Comparison of ENCODE assay signal across 13 cellular contexts in genomic region chr17:58184308-58184985, GRCh38. TPM values are rescaled to one million over a fixed set of nuclear protein-coding genes. Genes with fewer than 3 reads are reported as not detected.
DNase-seq lines count a peak whose midpoint lies in the region; ATAC-seq, FAIRE-seq and TF ChIP-seq lines count a peak whose summit lies in the region.
"Had no signal": no experiment of that assay in that cellular context is flagged by ENCODE, and none has a peak within 500 bp of the region (broad histone marks: within the 10 kb centered on the region; RNA-seq: fewer than 3 reads in every experiment).

No MANE protein-coding gene starts in this region.

- no peak for TF ChIP-seq RAD21 in A549 (conservative IDR thresholded peaks at IDR 0.05 in 1 of 2, IDR thresholded peaks at IDR 0.05 in 1 of 2)

- no peak for TF ChIP-seq EP300 in A549 (IDR thresholded peaks at IDR 0.05)

- H3K36me3 ChIP-seq in HEK293 (ENCODE audit: control insufficient read depth in 2 of 2, insufficient read depth in 1 of 2, low read length in 2 of 2) (no peaks in the 10 kb centered on the region), right atrium auricular region (no peaks in the 10 kb centered on the region)

- FAIRE-seq in A549 (lab: Jason Lieb, UNC), result no peak

- H3K9me3 ChIP-seq in A549, result no peaks in the 10 kb centered on the region
- H3K9me3 ChIP-seq in HEK293 (ENCODE audit: control insufficient read depth, insufficient read depth, low read depth, low read length), result no peaks in the 10 kb centered on the region
- H3K9me3 ChIP-seq in right atrium auricular region, result no peaks in the 10 kb centered on the region

- no peak for DNase-seq in A549 (ENCODE audit: low read depth in 1 of 2, low spot score in 1 of 2)
- peak; percentile 40 for DNase-seq in RKO (ENCODE audit: low spot score)
- peak; percentile 13 for DNase-seq in fibroblast of gingiva (ENCODE audit: low read depth)
- no peak for DNase-seq in stimulated activated CD4-positive, alpha-beta T cell treated with anti-CD3 and anti-CD28 coated beads, Interleukin-12 subunit alpha, Interleukin-12 subunit beta, amount 100 ng/mL, for 4 hours
- DNase-seq in right atrium auricular region (ENCODE audit: low spot score), result no peak
- DNase-seq: activated CD4-positive, alpha-beta T cell treated with anti-CD3 and anti-CD28 coated beads for 36 hours; activated naive CD4-positive, alpha-beta T cell treated with anti-CD3 and anti-CD28 coated beads, Interleukin-2, amount 50 U/mL, for 16 hours; naive thymus-derived CD4-positive, alpha-beta T cell had no signal

- no peak overlapping the region for H3K27ac ChIP-seq in A549
- H3K27ac ChIP-seq in HEK293 (ENCODE audit: extremely low read depth, low read depth, low read length), result no peak overlapping the region
- H3K27ac ChIP-seq in right atrium auricular region, result no peak overlapping the region
- H3K27ac ChIP-seq: KMS-11 had no signal

- TF ChIP-seq POLR2A in A549 (IDR thresholded peaks at IDR 0.05; ENCODE audit: low read length), result no peak

- TF ChIP-seq CTCF in A549 (IDR thresholded peaks at IDR 0.05) (no peak), HEK293 (tag by site-specific recombination; IDR thresholded peaks at IDR 0.05) (no peak), right atrium auricular region (IDR thresholded peaks at IDR 0.05) (no peak)

- H3K4me1 ChIP-seq in A549, result peaks cover 1% of the 10 kb centered on the region; the same call in 2 of the 3 replicates
- H3K4me1 ChIP-seq in HEK293 (ENCODE audit: control insufficient read depth, insufficient read depth, low read length), result no peaks in the 10 kb centered on the region
- H3K4me1 ChIP-seq in right atrium auricular region, result peaks cover 0 to under 1% of the 10 kb centered on the region in 2 donors

- 48% methylated on average over 10 of the region's 10 CpGs for WGBS in A549 (ENCODE audit: missing lambda C conversion rate)

- ATAC-seq in A549, result peak; percentile 8 to 39; a peak in 3 of 6 replicates
- ATAC-seq in activated CD4-positive, CD25-positive, alpha-beta regulatory T cell treated with anti-CD3 and anti-CD28 coated beads, Interleukin-2, amount 50 U/mL, for 24 hours, result no peak
- no peak for ATAC-seq in HG03342 (IDR thresholded peaks at IDR 0.05; ENCODE audit: unreplicated experiment)
- ATAC-seq: activated CD4-positive, alpha-beta T cell treated with anti-CD3 and anti-CD28 coated beads for 36 hours; stimulated activated effector memory CD8-positive, alpha-beta T cell treated with anti-CD3 and anti-CD28 coated beads, Interleukin-12 subunit alpha, Interleukin-12 subunit beta, amount 100 ng/mL, for 72 hours had no signal

- no peak overlapping the region for H3K4me3 ChIP-seq in A549
- H3K4me3 ChIP-seq in HEK293 (ENCODE audit: low read depth, low read length), result no peak overlapping the region
- no peak overlapping the region for H3K4me3 ChIP-seq in right atrium auricular region

- POLR2A ChIA-PET in A549 (lab: Yijun Ruan, JAX), result no interaction called here
- POLR2A ChIA-PET in HEK293 (lab: Yijun Ruan, JAX), result interaction anchor here (0.7 kb wide), 1 partner anchor 995 kb away, joined by 3 read pairs; no protein-coding TSS in a partner anchor

- CTCF ChIA-PET in A549 (lab: Yijun Ruan, JAX) (interaction anchor here (0.7 to 2.9 kb wide), 6 partner anchors 8 to 108 kb away, joined by 3 to 24 read pairs (median 6); no protein-coding TSS in a partner anchor), HEK293 (lab: Yijun Ruan, JAX) (interaction anchor here (0.6 to 2.1 kb wide), 4 partner anchors 8 to 48 kb away, joined by 3 to 8 read pairs (median 6); no protein-coding TSS in a partner anchor)

- no peaks in the 10 kb centered on the region for H3K27me3 ChIP-seq in right atrium auricular region

- no peak overlapping the region for H3K4me2 ChIP-seq in A549
- H3K4me2 ChIP-seq: KMS-11 had no signal

TF ChIP-seq in A549, 52 proteins besides CTCF, POLR2A, EP300 and RAD21 (continues in another document):
- no peak for TF ChIP-seq REST (IDR thresholded peaks at IDR 0.05)

TF ChIP-seq in HEK293, 187 proteins besides CTCF, POLR2A, EP300 and RAD21:
- 0 out of 2 replicates have a peak, but pooled peaks have one; percentile 11 for TF ChIP-seq MZF1 (tag by site-specific recombination; IDR thresholded peaks at IDR 0.05; ENCODE audit: borderline replicate concordance)
- peak; percentile 51; the same call in 1 of the 2 replicates for TF ChIP-seq ZNF600 (tag by site-specific recombination; IDR thresholded peaks at IDR 0.05)
- TF ChIP-seq ZBTB17 (tag by site-specific recombination; IDR thresholded peaks at IDR 0.05), result 0 out of 2 replicates have a peak, but pooled peaks have one; percentile 13
- TF ChIP-seq ZNF133 (tag by site-specific recombination; IDR thresholded peaks at IDR 0.05), result 0 out of 2 replicates have a peak, but pooled peaks have one; percentile 27
- TF ChIP-seq ZNF449 (tag by site-specific recombination; IDR thresholded peaks at IDR 0.05), result no peak
- TF ChIP-seq SP2 (tag by site-specific recombination; IDR thresholded peaks at IDR 0.05), result peak; percentile 61
- TF ChIP-seq ZNF280D (tag by site-specific recombination; IDR thresholded peaks at IDR 0.05), result no peak
- TF ChIP-seq SCRT2 (tag by site-specific recombination; IDR thresholded peaks at IDR 0.05), result peak; percentile 41; the same call in 1 of the 2 replicates
- peak; percentile 82 for TF ChIP-seq GLIS1 (tag by site-specific recombination; IDR thresholded peaks at IDR 0.05)
- no peak for TF ChIP-seq ZNF140 (tag by site-specific recombination; IDR thresholded peaks at IDR 0.05)

RNA-seq across cellular contexts. Expression of gene EPX, which starts 8.1 kb away (rescaled TPM):
- polyA plus RNA-seq in A549 (2011; rRNA removed), result not detected in 2 replicates
- not detected in 2 replicates for polyA plus RNA-seq in A549 (2012; cell fraction: cytosol; rRNA removed)
- polyA plus RNA-seq in A549 (2012; cell fraction: nucleus; rRNA removed), result not detected in 2 replicates
- polyA plus RNA-seq in A549 (2017; fragmentation: RNase III; extraction: RNeasy Plus Mini Kit Qiagen cat#74134 plus additional on column Dnase treatment), result not detected in 3 replicates
- not detected in 2 replicates for polyA minus RNA-seq in A549 (2011; rRNA and poly(A)+ RNA removed)
- total RNA-seq in right atrium auricular region, result not detected
- total RNA-seq: activated CD4-positive, alpha-beta T cell treated with anti-CD3 and anti-CD28 coated beads for 36 hours; naive thymus-derived CD4-positive, alpha-beta T cell had no signal
- polyA plus RNA-seq: naive thymus-derived CD4-positive, alpha-beta T cell had no signal

RNA-seq across cellular contexts. Expression of gene OR4D2, which starts 17.7 kb away (rescaled TPM):
- polyA plus RNA-seq in A549 (2011; rRNA removed) (not detected in 2 replicates), A549 (2017; fragmentation: RNase III; extraction: RNeasy Plus Mini Kit Qiagen cat#74134 plus additional on column Dnase treatment) (not detected in 3 replicates)
- polyA plus RNA-seq in A549 (2012; cell fraction: cytosol; rRNA removed), result not detected in 2 replicates
- not detected in 2 replicates for polyA plus RNA-seq in A549 (2012; cell fraction: nucleus; rRNA removed)
- not detected in 2 replicates for polyA minus RNA-seq in A549 (2011; rRNA and poly(A)+ RNA removed)
- total RNA-seq in right atrium auricular region, result not detected
- total RNA-seq: activated CD4-positive, alpha-beta T cell treated with anti-CD3 and anti-CD28 coated beads for 36 hours; naive thymus-derived CD4-positive, alpha-beta T cell had no signal
- polyA plus RNA-seq: naive thymus-derived CD4-positive, alpha-beta T cell had no signal

RNA-seq across cellular contexts. Expression of gene MKS1, which starts 34.6 kb away (rescaled TPM):
- polyA plus RNA-seq in A549 (2011; rRNA removed), result 18.6 and 19.0 TPM in 2 replicates
- 12.5 and 12.6 TPM in 2 replicates for polyA plus RNA-seq in A549 (2012; cell fraction: cytosol; rRNA removed)
- 19.2 and 25.7 TPM in 2 replicates for polyA plus RNA-seq in A549 (2012; cell fraction: nucleus; rRNA removed)
- polyA plus RNA-seq in A549 (2017; fragmentation: RNase III; extraction: RNeasy Plus Mini Kit Qiagen cat#74134 plus additional on column Dnase treatment), result 15.8 to 17.3 TPM (median 16.2 TPM) in 3 replicates
- polyA minus RNA-seq in A549 (2011; rRNA and poly(A)+ RNA removed), result 14.3 and 16.4 TPM in 2 replicates
- total RNA-seq in right atrium auricular region, result 1 to 10 TPM; 4.8 to 6.4 TPM

RNA-seq across cellular contexts. Expression of gene OR4D1, which starts 36.3 kb away (rescaled TPM):
- 0.03 and 0.04 TPM in 2 replicates for polyA plus RNA-seq in A549 (2011; rRNA removed)
- polyA plus RNA-seq in A549 (2012; cell fraction: cytosol; rRNA removed), result 0.03 TPM in 2 replicates
- 0.04 TPM in 1 of 2 replicates, not detected in the other for polyA plus RNA-seq in A549 (2012; cell fraction: nucleus; rRNA removed)
- 0.03 TPM in 1 of 3 replicates, not detected in the others for polyA plus RNA-seq in A549 (2017; fragmentation: RNase III; extraction: RNeasy Plus Mini Kit Qiagen cat#74134 plus additional on column Dnase treatment)
- polyA minus RNA-seq in A549 (2011; rRNA and poly(A)+ RNA removed), result not detected in 2 replicates
- total RNA-seq in right atrium auricular region, result not detected

RNA-seq across cellular contexts. Expression of gene LPO, which starts 53.9 kb away (rescaled TPM):
- polyA plus RNA-seq in A549 (2011; rRNA removed) (not detected in 2 replicates), A549 (2017; fragmentation: RNase III; extraction: RNeasy Plus Mini Kit Qiagen cat#74134 plus additional on column Dnase treatment) (not detected in 3 replicates)
- not detected in 2 replicates for polyA plus RNA-seq in A549 (2012; cell fraction: cytosol; rRNA removed)
- polyA plus RNA-seq in A549 (2012; cell fraction: nucleus; rRNA removed), result not detected in 2 replicates
- not detected in 2 replicates for polyA minus RNA-seq in A549 (2011; rRNA and poly(A)+ RNA removed)
- not detected for total RNA-seq in right atrium auricular region
- polyA plus RNA-seq: naive thymus-derived CD4-positive, alpha-beta T cell had no signal

Comparison
In these comparisons a context has a peak if more than half of its experiments do, and no peak if none do; other contexts are left out.
1. ATAC-seq: peak in A549 (2 of 2); none in activated CD4-positive, CD25-positive, alpha-beta regulatory T cell treated with anti-CD3 and anti-CD28 coated beads, Interleukin-2, amount 50 U/mL, for 24 hours (0 of 2) and HG03342 (single experiment).
2. DNase-seq: peak in RKO (single experiment) and fibroblast of gingiva (single experiment); none in A549 (0 of 2), stimulated activated CD4-positive, alpha-beta T cell treated with anti-CD3 and anti-CD28 coated beads, Interleukin-12 subunit alpha, Interleukin-12 subunit beta, amount 100 ng/mL, for 4 hours (single experiment) and right atrium auricular region (single experiment).